8 cellular contexts compared by ENCODE assay signal in the genomic region with DNA sequence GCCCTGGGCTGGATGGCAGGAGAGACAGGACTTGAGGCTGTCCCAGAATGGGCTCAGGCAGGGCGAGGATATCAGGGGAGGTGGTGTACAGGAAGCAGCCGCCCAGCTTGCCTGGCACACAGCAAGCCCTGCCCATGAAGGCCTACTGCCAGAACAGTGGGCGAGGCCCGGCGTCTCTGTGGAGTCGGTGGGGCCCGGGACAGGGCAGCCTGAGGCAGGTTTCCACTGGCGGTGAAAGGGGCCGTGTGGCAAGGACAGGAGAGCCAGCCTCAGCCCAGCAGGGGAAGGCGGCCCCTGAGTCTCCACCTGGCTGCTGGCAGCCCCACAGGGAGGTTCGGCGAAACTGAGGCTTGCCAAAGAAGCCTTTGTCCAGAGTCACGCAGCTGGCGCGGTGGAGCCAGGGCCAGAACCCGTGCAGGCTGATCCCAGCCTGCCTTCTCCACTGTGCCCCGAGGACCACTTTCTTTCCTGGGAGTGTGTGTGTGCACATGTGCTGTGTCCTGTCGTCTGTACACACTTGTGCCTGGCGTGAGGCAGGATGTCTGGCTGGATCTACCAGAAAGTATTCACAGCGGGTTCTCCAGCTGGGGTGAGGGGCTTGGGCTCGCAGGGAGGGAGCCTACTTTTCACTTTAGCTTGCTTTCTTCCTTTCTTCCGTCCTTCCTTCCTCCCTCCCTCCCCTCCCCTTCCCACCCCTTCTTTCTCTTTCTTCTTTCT. TPM values are rescaled to one million over a fixed set of nuclear protein-coding genes. Genes with fewer than 3 reads are reported as not detected.
A peak's percentile ranks its signal among the peaks of the same experiment; 100 is the strongest.
DNase-seq lines count a peak whose midpoint lies in the region; ATAC-seq and TF ChIP-seq lines count a peak whose summit lies in the region.

No MANE protein-coding gene starts in this region.

- no peaks in the 10 kb centered on the region for H3K36me3 ChIP-seq in stomach smooth muscle (ENCODE audit: control insufficient read depth in 2 of 2, insufficient read depth in 2 of 2, low read length in 2 of 2)

- peaks cover 24 to 39% (median 32%) of the 10 kb centered on the region in 4 donors for H3K4me1 Mint-ChIP-seq in naive thymus-derived CD8-positive, alpha-beta T cell

- H3K4me3 ChIP-seq in GM08714 (ENCODE audit: low read length) (peak overlapping the region; percentile 67; the same call in 1 of the 2 replicates), epithelial cell of proximal tubule (ENCODE audit: low read depth, low read length) (peak overlapping the region; percentile 65), stomach smooth muscle (ENCODE audit: low read length in 2 of 2) (peak overlapping the region; percentile 81)

- no peaks in the 10 kb centered on the region for H3K27me3 ChIP-seq in stomach smooth muscle (ENCODE audit: control insufficient read depth in 1 of 2, insufficient read depth in 2 of 2, low read length in 2 of 2)

- peak overlapping the region; percentile 77 to 96 (median 91) for H3K27ac Mint-ChIP-seq in naive thymus-derived CD8-positive, alpha-beta T cell

- no peaks in the 10 kb centered on the region for H3K9me3 ChIP-seq in stomach smooth muscle (ENCODE audit: control insufficient read depth in 2 of 2, low read length in 2 of 2)

- peaks cover 19% of the 10 kb centered on the region for H3K4me1 ChIP-seq in stomach smooth muscle (ENCODE audit: control insufficient read depth, insufficient read depth, low read length)

- peak overlapping the region; percentile 74 to 82 for H3K9ac ChIP-seq in stomach smooth muscle (ENCODE audit: low read length in 2 of 2)

- peak overlapping the region; percentile 58 for H3K27ac ChIP-seq in stomach smooth muscle (ENCODE audit: low read length)

- DNase-seq in NCI-H2196 treated with DMSO at 0.1 percent for 48 hours (lab: John Stamatoyannopoulos, UW; ENCODE audit: unreplicated experiment) (peak; percentile 40), activated T-cell treated with anti-CD3 and anti-CD28 coated beads for 4 hours (peak; percentile 36), epithelial cell of proximal tubule (ENCODE audit: low read depth) (no peak), SKM-1 treated with dmso at 0.1 percent for 144 hours (lab: John Stamatoyannopoulos, UW; ENCODE audit: unreplicated experiment) (no peak)
- peak; percentile 48 to 81 (median 60) for DNase-seq in naive thymus-derived CD8-positive, alpha-beta T cell

- H3K27me3 Mint-ChIP-seq in naive thymus-derived CD8-positive, alpha-beta T cell, result no peaks in the 10 kb centered on the region

- peak; percentile 93 to 94 for ATAC-seq in naive thymus-derived CD8-positive, alpha-beta T cell
- no peak for ATAC-seq in GM21447 (IDR thresholded peaks at IDR 0.05; ENCODE audit: unreplicated experiment)

- H3K4me3 Mint-ChIP-seq in naive thymus-derived CD8-positive, alpha-beta T cell, result peak overlapping the region; percentile 76 to 93 (median 87)

- POLR2A ChIA-PET in naive thymus-derived CD8-positive, alpha-beta T cell (lab: Charles Lee), result interaction anchor here (1.7 to 5.5 kb wide), 2 partner anchors 9 to 35 kb away, joined by 8 to 33 read pairs; a partner anchor contains a TSS

- H3K9me3 Mint-ChIP-seq in naive thymus-derived CD8-positive, alpha-beta T cell, result no peaks in the 10 kb centered on the region

- no peaks in the 10 kb centered on the region for H3K36me3 Mint-ChIP-seq in naive thymus-derived CD8-positive, alpha-beta T cell

- TF ChIP-seq CTCF in epithelial cell of proximal tubule (conservative IDR thresholded peaks at IDR 0.05; ENCODE audit: low read depth, low read length), result no peak

RNA-seq across cellular contexts. Expression of a gene that starts 1.2 kb away (rescaled TPM):
- 524 and 536 TPM in 2 replicates for total RNA-seq in epithelial cell of proximal tubule
- 10 to 100 TPM; 64.0 to 69.0 TPM for total RNA-seq in naive thymus-derived CD8-positive, alpha-beta T cell
- polyA plus RNA-seq in naive thymus-derived CD8-positive, alpha-beta T cell, result 100 to 1,000 TPM; 284 to 305 (median 304) TPM

RNA-seq across cellular contexts. Expression of a gene that starts 9.3 kb away (rescaled TPM):
- 31.9 and 45.4 TPM in 2 replicates for total RNA-seq in epithelial cell of proximal tubule
- total RNA-seq in naive thymus-derived CD8-positive, alpha-beta T cell, result 10 to 100 TPM in 1 of 2 experiments, 1 to 10 TPM in 1; 9.2 to 10.1 TPM
- 10 to 100 TPM; 10.8 to 11.3 (median 10.8) TPM for polyA plus RNA-seq in naive thymus-derived CD8-positive, alpha-beta T cell

RNA-seq across cellular contexts. Expression of a gene that starts 34.4 kb away (rescaled TPM):
- 91.8 and 104 TPM in 2 replicates for total RNA-seq in epithelial cell of proximal tubule
- 10 to 100 TPM; 26.0 to 26.9 TPM for total RNA-seq in naive thymus-derived CD8-positive, alpha-beta T cell
- polyA plus RNA-seq in naive thymus-derived CD8-positive, alpha-beta T cell, result 10 to 100 TPM; 16.2 to 31.4 (median 25.3) TPM

RNA-seq across cellular contexts. Expression of a gene that starts 42.0 kb away (rescaled TPM):
- total RNA-seq in epithelial cell of proximal tubule, result 12.4 and 18.3 TPM in 2 replicates
- total RNA-seq in naive thymus-derived CD8-positive, alpha-beta T cell, result 1 to 10 TPM; 2.6 TPM
- polyA plus RNA-seq in naive thymus-derived CD8-positive, alpha-beta T cell, result 1 to 10 TPM; 2.8 to 6.1 (median 4.0) TPM

Comparison
In these comparisons a context has a peak if more than half of its experiments do, and no peak if none do; other contexts are left out.
1. DNase-seq: peak in NCI-H2196 treated with DMSO at 0.1 percent for 48 hours (single experiment), activated T-cell treated with anti-CD3 and anti-CD28 coated beads for 4 hours (single experiment) and naive thymus-derived CD8-positive, alpha-beta T cell (10 of 10); none in epithelial cell of proximal tubule (single experiment) and SKM-1 treated with dmso at 0.1 percent for 144 hours (single experiment).
2. Peak in every context shown above with its lines, with median percentiles within 50 percentile points of each other: H3K4me3 ChIP-seq.